In genomic region chr19:43820098-43820860, GRCh38 we compare ENCODE assay signal across 8 cellular contexts. TPM values are rescaled to one million over a fixed set of nuclear protein-coding genes. Genes with fewer than 3 reads are reported as not detected.
DNase-seq lines count a peak whose midpoint lies in the region; ATAC-seq and TF ChIP-seq lines count a peak whose summit lies in the region.

No MANE protein-coding gene starts in this region.

- H3K4me3 Mint-ChIP-seq in T-helper 17 cell, result peak overlapping the region; percentile 97

- H3K36me3 Mint-ChIP-seq in T-helper 17 cell (ENCODE audit: low read depth), result no peaks in the 10 kb centered on the region

- peaks cover 10% of the 10 kb centered on the region for H3K4me1 Mint-ChIP-seq in T-helper 17 cell

- no peak for TF ChIP-seq EP300 in suprapubic skin (IDR thresholded peaks at IDR 0.05)

- WGBS in suprapubic skin, result 19% methylated on average over 35 of the region's 47 CpGs

- H3K4me3 ChIP-seq in coronary artery (peak overlapping the region; percentile 74), suprapubic skin (peak overlapping the region; percentile 41)

- peaks cover 23% of the 10 kb centered on the region for H3K4me1 ChIP-seq in suprapubic skin

- H3K9me3 ChIP-seq in T-helper 17 cell (ENCODE audit: control insufficient read depth, low read length, poor library complexity, severe bottlenecking) (no peaks in the 10 kb centered on the region), suprapubic skin (no peaks in the 10 kb centered on the region)

- H3K27ac Mint-ChIP-seq in T-helper 17 cell, result peak overlapping the region; percentile 86

- TF ChIP-seq POLR2A in suprapubic skin (IDR thresholded peaks at IDR 0.05), result no peak

- H3K27me3 Mint-ChIP-seq in T-helper 17 cell, result peaks cover 5% of the 10 kb centered on the region

- H3K27ac ChIP-seq in coronary artery (no peak overlapping the region), suprapubic skin (no peak overlapping the region)

- DNase-seq in CD1c-positive myeloid dendritic cell (ENCODE audit: extremely low spot score) (peak; percentile 58), T-helper 17 cell (no peak), coronary artery (ENCODE audit: low spot score) (no peak), midbrain (lab: John Stamatoyannopoulos, UW) (peak; percentile 60), suprapubic skin (ENCODE audit: low spot score in 2 of 2) (no peak), Kasumi-1 (lab: John Stamatoyannopoulos, UW) (no peak), NCI-H345 treated with DMSO at 0.1 percent for 48 hours (lab: John Stamatoyannopoulos, UW; ENCODE audit: unreplicated experiment) (no peak)

- TF ChIP-seq CTCF in coronary artery (IDR thresholded peaks at IDR 0.05), result no peak
- TF ChIP-seq CTCF in suprapubic skin (IDR thresholded peaks at IDR 0.05), result no peak

- H3K27me3 ChIP-seq in suprapubic skin, result peaks cover 9% of the 10 kb centered on the region

- no peaks in the 10 kb centered on the region for H3K36me3 ChIP-seq in suprapubic skin

- ATAC-seq in T-helper 17 cell, result peak; percentile 66
- ATAC-seq in HG02981 (IDR thresholded peaks at IDR 0.05; ENCODE audit: unreplicated experiment), result no peak

RNA-seq across cellular contexts. Expression of gene ZNF283, which starts 6.8 kb away (rescaled TPM):
- total RNA-seq in T-helper 17 cell, result 1 to 10 TPM; 4.4 to 6.9 TPM
- total RNA-seq in suprapubic skin, result 10 to 100 TPM in 2 of 4 donors, 1 to 10 TPM in 2; 4.7 to 26.4 (median 10.0) TPM

RNA-seq across cellular contexts. Expression of gene LYPD5, which starts 18.0 kb away (rescaled TPM):
- total RNA-seq in T-helper 17 cell (under 1 TPM in 1 of 2 donors, not detected in 1; 0.45 TPM), suprapubic skin (100 to 1,000 TPM in 1 of 4 donors, 10 to 100 TPM in 3; 48.5 to 114 (median 98.5) TPM)

RNA-seq across cellular contexts. Expression of gene KCNN4, which starts 39.5 kb away (rescaled TPM):
- total RNA-seq in T-helper 17 cell (10 to 100 TPM; 46.4 to 63.1 TPM), suprapubic skin (10 to 100 TPM; 26.4 to 77.9 (median 48.2) TPM)

Comparison
In these comparisons a context has a peak if more than half of its experiments do, and no peak if none do; other contexts are left out.
1. DNase-seq: peak in CD1c-positive myeloid dendritic cell (single experiment) and midbrain (single experiment); none in T-helper 17 cell (0 of 3), coronary artery (single experiment), suprapubic skin (0 of 2), Kasumi-1 (0 of 2) and NCI-H345 treated with DMSO at 0.1 percent for 48 hours (single experiment).
2. RNA of gene LYPD5, which starts 18.0 kb away (total RNA-seq): 48.5 to 114 TPM in suprapubic skin; 0.45 TPM in T-helper 17 cell; every median in the first group is over 10 times any median in the second.